2 cellular contexts compared by ENCODE assay signal in genomic region chr14:92459479-92460421, GRCh38.
TF ChIP-seq lines count a peak whose summit lies in the region.

No MANE protein-coding gene starts in this region.

TF ChIP-seq in SK-N-SH, 30 proteins besides CTCF, POLR2A, EP300 and RAD21 (continued from another document):
- TF ChIP-seq GABPA (IDR thresholded peaks at IDR 0.05; ENCODE audit: low read depth) = no peak
- TF ChIP-seq FOXJ3 (CRISPR knock-in tag; IDR thresholded peaks at IDR 0.05) = no peak
- TF ChIP-seq FOSL2 (IDR thresholded peaks at IDR 0.05; ENCODE audit: borderline replicate concordance, low read depth) = no peak
- TF ChIP-seq TCF12 (IDR thresholded peaks at IDR 0.05) = no peak
- TF ChIP-seq GATA2 (CRISPR knock-in tag; IDR thresholded peaks at IDR 0.05) = no peak
- no peak for TF ChIP-seq MEF2A (IDR thresholded peaks at IDR 0.05; ENCODE audit: borderline replicate concordance, low read depth)
- TF ChIP-seq JUND (IDR thresholded peaks at IDR 0.05) = no peak
- TF ChIP-seq YY1 (IDR thresholded peaks at IDR 0.05; ENCODE audit: low read depth) = no peak
- no peak for TF ChIP-seq POLR2AphosphoS5 (IDR thresholded peaks at IDR 0.05; ENCODE audit: low read depth, low read length)
- no peak for TF ChIP-seq SIN3A (IDR thresholded peaks at IDR 0.05; ENCODE audit: borderline replicate concordance, low read depth, low read length)

TF ChIP-seq in SK-N-SH treated with all-trans-retinoic acid at 6 μM for 48 hours, 23 proteins besides CTCF, POLR2A, EP300 and RAD21 (continued from another document):
- TF ChIP-seq TSHZ2 (CRISPR knock-in tag; IDR thresholded peaks at IDR 0.05) (no peak), PATZ1 (CRISPR knock-in tag; IDR thresholded peaks at IDR 0.05; ENCODE audit: borderline replicate concordance) (no peak), POU6F1 (CRISPR knock-in tag; IDR thresholded peaks at IDR 0.05; ENCODE audit: borderline replicate concordance, low read depth) (no peak), PPARA (CRISPR knock-in tag; IDR thresholded peaks at IDR 0.05; ENCODE audit: borderline replicate concordance) (no peak), CREB5 (CRISPR knock-in tag; IDR thresholded peaks at IDR 0.05; ENCODE audit: low read depth) (no peak), ZFP3 (CRISPR knock-in tag; IDR thresholded peaks at IDR 0.05) (no peak), GLIS3 (CRISPR knock-in tag; IDR thresholded peaks at IDR 0.05) (no peak)
